16 cellular contexts compared by ENCODE assay signal in the genomic region with DNA sequence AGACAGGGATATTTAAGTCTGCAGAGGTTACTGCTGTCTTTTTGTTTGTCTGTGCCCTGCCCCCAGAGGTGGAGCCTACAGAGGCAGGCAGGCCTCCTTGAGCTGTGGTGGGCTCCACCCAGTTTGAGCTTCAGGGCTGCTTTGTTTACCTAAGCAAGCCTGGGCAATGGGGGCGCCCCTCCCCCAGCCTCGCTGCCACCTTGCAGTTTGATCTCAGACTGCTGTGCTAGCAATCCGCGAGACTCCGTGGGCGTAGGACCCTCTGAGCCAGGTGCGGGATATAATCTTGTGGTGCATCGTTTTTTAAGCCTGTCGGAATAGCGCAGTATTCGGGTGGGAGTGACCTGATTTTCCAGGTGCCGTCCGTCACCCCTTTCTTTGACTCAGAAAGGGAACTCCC. TPM values are rescaled to one million over a fixed set of nuclear protein-coding genes. Genes with fewer than 3 reads are reported as not detected.
"Had no signal": no experiment of that assay in that cellular context is flagged by ENCODE, and none has a peak within 500 bp of the region (broad histone marks: within the 10 kb centered on the region; RNA-seq: fewer than 3 reads in every experiment).

No MANE protein-coding gene starts in this region.

RNA-seq across cellular contexts. Expression of a gene that starts 47.3 kb away (rescaled TPM):
- total RNA-seq: activated CD4-positive, alpha-beta memory T cell treated with anti-CD3 and anti-CD28 coated beads for 36 hours; activated CD4-positive, alpha-beta T cell treated with anti-CD3 and anti-CD28 coated beads for 36 hours; activated CD4-positive, alpha-beta T cell treated with anti-CD3 and anti-CD28 coated beads, Interleukin-2, amount 10 ng/mL, durations not matched to agents 24 days and 14 days; activated CD8-positive, alpha-beta memory T cell treated with anti-CD3 and anti-CD28 coated beads for 36 hours; activated CD8-positive, alpha-beta memory T cell treated with anti-CD3 and anti-CD28 coated beads, Interleukin-2, amount 10 ng/mL, durations not matched to agents 7 days and 5 days; activated CD8-positive, alpha-beta T cell treated with anti-CD3 and anti-CD28 coated beads, Interleukin-2, amount 10 ng/mL, durations not matched to agents 7 days and 5 days; activated naive CD4-positive, alpha-beta T cell treated with anti-CD3 and anti-CD28 coated beads for 36 hours; activated T-helper 1 cell treated with anti-CD3 and anti-CD28 coated beads, Interleukin-12 subunit alpha, Interleukin-12 subunit beta, Interleukin-2, Interleukin-4 antibody, amounts not matched to agents 30 ng/mL and 10 ng/mL and 1 ng/mL, durations not matched to agents 14 hours and 24 hours and 36 hours; activated T-helper 2 cell treated with anti-CD3 and anti-CD28 coated beads, Interferon-gamma antibody, Interleukin-2, Interleukin-4, amounts not matched to agents 10 μg/mL and 5 μg/mL and 100 μg/mL, durations not matched to agents 14 hours and 24 hours and 36 hours; aorta; body of pancreas; dermis microvascular lymphatic vessel endothelial cell; esophagus squamous epithelium; fibroblast of villous mesenchyme; T-helper 17 cell had no signal
- polyA plus RNA-seq: aorta, heart right ventricle had no signal
